10 cellular contexts compared by ENCODE assay signal in the genomic region with DNA sequence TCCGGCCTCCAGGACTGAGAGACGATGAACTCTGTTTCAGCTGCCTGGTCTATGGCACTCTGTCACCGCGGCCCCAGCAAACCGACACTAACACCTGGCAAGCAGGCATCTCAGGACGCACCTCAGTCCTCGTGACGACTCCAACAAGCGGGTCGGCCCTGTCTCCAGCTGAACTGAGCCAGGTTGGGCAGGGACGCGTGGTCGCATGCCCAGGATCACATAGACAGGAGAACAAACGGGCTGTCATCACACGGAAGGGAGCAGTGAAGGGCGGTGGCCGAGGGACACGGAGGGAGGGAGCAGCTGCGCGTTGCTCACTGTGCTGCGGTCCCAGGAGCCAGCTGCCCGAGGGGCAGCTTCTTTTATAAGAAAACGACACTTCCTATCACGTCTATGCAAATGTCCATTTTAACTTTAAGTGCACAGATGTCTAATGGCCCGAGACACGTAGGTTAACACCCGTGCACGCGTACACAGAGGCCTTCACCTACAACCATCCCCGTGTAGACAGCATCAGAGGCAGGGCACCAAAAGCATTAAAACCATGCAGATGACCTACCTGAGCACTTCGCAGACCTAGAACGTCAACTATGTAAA. TPM values are rescaled to one million over a fixed set of nuclear protein-coding genes. Genes with fewer than 3 reads are reported as not detected.
DNase-seq lines count a peak whose midpoint lies in the region; TF ChIP-seq lines count a peak whose summit lies in the region.
"Had no signal": no experiment of that assay in that cellular context is flagged by ENCODE, and none has a peak within 500 bp of the region (broad histone marks: within the 10 kb centered on the region; RNA-seq: fewer than 3 reads in every experiment).

No MANE protein-coding gene starts in this region.

- no TSS peak for BruUV-seq in OCI-LY7 (replicated peaks; lab: Mats Ljungman, UMichigan)

- H3K36me3 ChIP-seq in CD4-positive, alpha-beta memory T cell (ENCODE audit: insufficient read depth, low read length) = peaks cover 3% of the 10 kb centered on the region
- H3K36me3 ChIP-seq in OCI-LY7 (ENCODE audit: insufficient read depth, low read length) (peaks cover 60% of the 10 kb centered on the region), cardiac muscle cell (no peaks in the 10 kb centered on the region)
- H3K36me3 ChIP-seq: transverse colon had no signal

- peak overlapping the region; percentile 59 for H3K4me2 ChIP-seq in OCI-LY7 (ENCODE audit: low read length)

- no peak overlapping the region for H2AFZ ChIP-seq in OCI-LY7 (ENCODE audit: low read length)

- H3K27me3 Mint-ChIP-seq in CD4-positive, alpha-beta memory T cell = no peaks in the 10 kb centered on the region
- no peaks in the 10 kb centered on the region for H3K27me3 Mint-ChIP-seq in progenitor cell of endocrine pancreas

- H3K4me3 Mint-ChIP-seq in CD4-positive, alpha-beta memory T cell = peak overlapping the region in 1 of 8 donors; percentile 15
- H3K4me3 Mint-ChIP-seq in progenitor cell of endocrine pancreas (ENCODE audit: low read depth) = no peak overlapping the region

- H3K79me2 ChIP-seq in OCI-LY7 (ENCODE audit: insufficient read depth, low read depth, low read length) = peaks cover 91% of the 10 kb centered on the region

- peak overlapping the region in 5 of 7 donors; percentile 2 to 79 (median 50) for H3K27ac Mint-ChIP-seq in CD4-positive, alpha-beta memory T cell
- H3K27ac Mint-ChIP-seq in progenitor cell of endocrine pancreas = peak overlapping the region; percentile 67

- POLR2A ChIA-PET in CD4-positive, alpha-beta memory T cell (lab: Charles Lee; ENCODE audit: partially characterized antibody) = no interaction called here
- POLR2A ChIA-PET in OCI-LY7 (lab: Charles Lee) = interaction anchor here (0.6 kb wide), 1 partner anchor 1713 kb away, joined by 3 read pairs; no protein-coding TSS in a partner anchor

- CTCF ChIA-PET in CD4-positive, alpha-beta memory T cell (lab: Charles Lee; ENCODE audit: partially characterized antibody) = no interaction called here
- CTCF ChIA-PET in OCI-LY7 (lab: Charles Lee; ENCODE audit: unreplicated experiment) = no interaction called here

- no peak overlapping the region for H3K27ac ChIP-seq in CD4-positive, alpha-beta memory T cell (ENCODE audit: low read depth, low read length)
- peak overlapping the region; percentile 55 for H3K27ac ChIP-seq in OCI-LY7 (ENCODE audit: low read depth, low read length, poor library complexity, severe bottlenecking)
- peak overlapping the region; percentile 30 for H3K27ac ChIP-seq in cardiac muscle cell

- no peaks in the 10 kb centered on the region for H3K9me3 Mint-ChIP-seq in CD4-positive, alpha-beta memory T cell
- no peaks in the 10 kb centered on the region for H3K9me3 Mint-ChIP-seq in progenitor cell of endocrine pancreas (ENCODE audit: low read depth)

- no peaks in the 10 kb centered on the region for H3K27me3 ChIP-seq in CD4-positive, alpha-beta memory T cell (ENCODE audit: insufficient read depth, low read length)
- H3K27me3 ChIP-seq in cardiac muscle cell = no peaks in the 10 kb centered on the region
- H3K27me3 ChIP-seq: transverse colon had no signal

- H3K4me1 Mint-ChIP-seq in CD4-positive, alpha-beta memory T cell = peaks cover 15 to 46% (median 29%) of the 10 kb centered on the region in 4 donors
- no peaks in the 10 kb centered on the region for H3K4me1 Mint-ChIP-seq in progenitor cell of endocrine pancreas (ENCODE audit: low read depth)

- intact Hi-C loops in CD4-positive, alpha-beta memory T cell (cut with micrococcal nuclease) = no loop called here
- intact Hi-C loops in OCI-LY7 (cut with micrococcal nuclease; ENCODE audit: unreplicated experiment) = no loop called here

- H3K36me3 Mint-ChIP-seq in CD4-positive, alpha-beta memory T cell = peaks cover 3 to 14% of the 10 kb centered on the region in 2 donors
- peaks cover 7% of the 10 kb centered on the region for H3K36me3 Mint-ChIP-seq in progenitor cell of endocrine pancreas (ENCODE audit: insufficient read depth)

- peaks cover 17% of the 10 kb centered on the region for H4K20me1 ChIP-seq in OCI-LY7 (ENCODE audit: insufficient read depth, low read length)

- H3K9me3 ChIP-seq in CD4-positive, alpha-beta memory T cell (ENCODE audit: control insufficient read depth in 1 of 2, low read length in 2 of 2) = no peaks in the 10 kb centered on the region
- H3K9me3 ChIP-seq in OCI-LY7 (ENCODE audit: low read length) = no peaks in the 10 kb centered on the region
- H3K9me3 ChIP-seq in cardiac muscle cell (ENCODE audit: low read depth) = no peaks in the 10 kb centered on the region
- H3K9me3 ChIP-seq: transverse colon had no signal

- TF ChIP-seq CTCF in OCI-LY7 (conservative IDR thresholded peaks at IDR 0.05; ENCODE audit: low read length) = no peak
- TF ChIP-seq CTCF in cardiac muscle cell (IDR thresholded peaks at IDR 0.05; ENCODE audit: low read depth, low read length) = no peak
- TF ChIP-seq CTCF in progenitor cell of endocrine pancreas (IDR thresholded peaks at IDR 0.05; ENCODE audit: unreplicated experiment) = no peak

- DNase-seq in CD4-positive, alpha-beta memory T cell = no peak
- DNase-seq in OCI-LY7 (ENCODE audit: low spot score) = peak; percentile 63
- peak in 1 of 2 donors; percentile 23 for DNase-seq in cardiac muscle cell (ENCODE audit: low read depth in 1 of 2, low spot score in 1 of 2)
- no peak for DNase-seq in progenitor cell of endocrine pancreas (ENCODE audit: low spot score, unreplicated experiment)
- no peak for DNase-seq in islet precursor cell
- DNase-seq in HuH-7.5 (ENCODE audit: low spot score) = no peak
- no peak for DNase-seq in activated CD8-positive, alpha-beta memory T cell treated with anti-CD3 and anti-CD28 coated beads, Interleukin-2, amount 50 U/mL, for 48 hours
- DNase-seq: activated T-cell treated with anti-CD3 and anti-CD28 coated beads, Interleukin-2, amount 50 U/mL, for 1 hour; MV-4-11; transverse colon had no signal

- no peaks in the 10 kb centered on the region for H3K9me2 ChIP-seq in OCI-LY7 (ENCODE audit: insufficient read depth, low read length)

- peaks cover 20% of the 10 kb centered on the region for H3K4me1 ChIP-seq in CD4-positive, alpha-beta memory T cell (ENCODE audit: insufficient read depth, low read length)
- peaks cover 22% of the 10 kb centered on the region for H3K4me1 ChIP-seq in OCI-LY7 (ENCODE audit: insufficient read depth, low read length, poor library complexity, severe bottlenecking)
- H3K4me1 ChIP-seq in cardiac muscle cell (ENCODE audit: low read depth) = peaks cover 8% of the 10 kb centered on the region

- no peak overlapping the region for H3K4me3 ChIP-seq in CD4-positive, alpha-beta memory T cell (ENCODE audit: low read length in 2 of 2)
- H3K4me3 ChIP-seq in OCI-LY7 (ENCODE audit: low read depth, low read length, poor library complexity, severe bottlenecking) (peak overlapping the region; percentile 32), cardiac muscle cell (no peak overlapping the region)
- H3K4me3 ChIP-seq: transverse colon had no signal

RNA-seq across cellular contexts. Expression of a gene that starts 8.9 kb away (rescaled TPM):
- 10 to 100 TPM; 37.0 to 37.8 TPM for total RNA-seq in CD4-positive, alpha-beta memory T cell
- 10 to 100 TPM; 27.7 to 34.9 TPM for polyA plus RNA-seq in CD4-positive, alpha-beta memory T cell
- 67.5 and 82.4 TPM in 2 replicates for total RNA-seq in OCI-LY7 (2014; rRNA removed; shearing (Covaris generic))
- total RNA-seq in OCI-LY7 (2022) (68.2 and 70.9 TPM in 2 replicates), cardiac muscle cell (102 and 106 TPM in 2 replicates), progenitor cell of endocrine pancreas (74.1 and 77.5 TPM in 2 replicates)
- 135 and 137 TPM in 2 replicates for polyA plus RNA-seq in cardiac muscle cell

RNA-seq across cellular contexts. Expression of a gene that starts 11.1 kb away (rescaled TPM):
- total RNA-seq in CD4-positive, alpha-beta memory T cell = 10 to 100 TPM; 25.4 to 26.1 TPM
- polyA plus RNA-seq in CD4-positive, alpha-beta memory T cell = 10 to 100 TPM; 21.6 to 31.9 TPM
- total RNA-seq in OCI-LY7 (2014; rRNA removed; shearing (Covaris generic)) = 191 and 217 TPM in 2 replicates
- total RNA-seq in OCI-LY7 (2022) (140 and 170 TPM in 2 replicates), cardiac muscle cell (111 and 126 TPM in 2 replicates), progenitor cell of endocrine pancreas (103 and 108 TPM in 2 replicates)
- polyA plus RNA-seq in cardiac muscle cell = 73.9 and 81.3 TPM in 2 replicates

RNA-seq across cellular contexts. Expression of a gene that starts 34.4 kb away (rescaled TPM):
- total RNA-seq in CD4-positive, alpha-beta memory T cell = 10 to 100 TPM; 18.2 to 19.1 TPM
- polyA plus RNA-seq in CD4-positive, alpha-beta memory T cell = 10 to 100 TPM; 28.8 to 41.7 TPM
- total RNA-seq in OCI-LY7 (2014; rRNA removed; shearing (Covaris generic)) = 33.3 and 45.6 TPM in 2 replicates
- total RNA-seq in OCI-LY7 (2022) = 38.6 and 46.8 TPM in 2 replicates
- 29.4 and 33.5 TPM in 2 replicates for total RNA-seq in cardiac muscle cell
- 36.6 and 46.0 TPM in 2 replicates for polyA plus RNA-seq in cardiac muscle cell
- 22.7 and 23.8 TPM in 2 replicates for total RNA-seq in progenitor cell of endocrine pancreas

RNA-seq across cellular contexts. Expression of a gene that starts 45.5 kb away (rescaled TPM):
- 10 to 100 TPM in 1 of 2 experiments, 1 to 10 TPM in 1; 9.1 to 10.5 TPM for total RNA-seq in CD4-positive, alpha-beta memory T cell
- polyA plus RNA-seq in CD4-positive, alpha-beta memory T cell = 1 to 10 TPM in 1 of 2 donors, under 1 TPM in 1; 0.72 to 5.1 TPM
- total RNA-seq in OCI-LY7 (2014; rRNA removed; shearing (Covaris generic)) = 1.6 and 4.4 TPM in 2 replicates
- total RNA-seq in OCI-LY7 (2022) (3.7 and 3.9 TPM in 2 replicates), cardiac muscle cell (11.6 and 18.2 TPM in 2 replicates), progenitor cell of endocrine pancreas (12.1 and 14.1 TPM in 2 replicates)
- 11.1 and 12.4 TPM in 2 replicates for polyA plus RNA-seq in cardiac muscle cell

RNA-seq across cellular contexts. Expression of a gene that starts 53.0 kb away (rescaled TPM):
- not detected for total RNA-seq in CD4-positive, alpha-beta memory T cell
- polyA plus RNA-seq in CD4-positive, alpha-beta memory T cell = not detected
- total RNA-seq in OCI-LY7 (2014; rRNA removed; shearing (Covaris generic)) = 0.10 TPM in 1 of 2 replicates, not detected in the other
- total RNA-seq in OCI-LY7 (2022) (0.52 TPM in 1 of 2 replicates, not detected in the other), cardiac muscle cell (3.0 and 4.2 TPM in 2 replicates), progenitor cell of endocrine pancreas (8.6 and 10.8 TPM in 2 replicates)
- polyA plus RNA-seq in cardiac muscle cell = 3.1 and 3.3 TPM in 2 replicates
